In genomic region chr1:81398041-81398440, GRCh38 we compare ENCODE assay signal across 23 cellular contexts.
DNase-seq lines count a peak whose midpoint lies in the region; ATAC-seq, FAIRE-seq and TF ChIP-seq lines count a peak whose summit lies in the region.
"Had no signal": no experiment of that assay in that cellular context is flagged by ENCODE, and none has a peak within 500 bp of the region (broad histone marks: within the 10 kb centered on the region; RNA-seq: fewer than 3 reads in every experiment).

No MANE protein-coding gene starts in this region.

- H3K36me3 ChIP-seq in HepG2 (replicated peaks in 1 of 2; ENCODE audit: control insufficient read depth in 1 of 2, insufficient read depth in 2 of 2, low read length in 2 of 2) (no peaks in the 10 kb centered on the region), right lobe of liver (no peaks in the 10 kb centered on the region), PC-9 (ENCODE audit: low read depth) (no peaks in the 10 kb centered on the region)
- H3K36me3 ChIP-seq: BE2C had no signal

- FAIRE-seq in HepG2 (lab: Jason Lieb, UNC) (no peak), colon (lab: Jason Lieb, UNC) (peak; percentile 21), D721Med (lab: Jason Lieb, UNC) (no peak)
- FAIRE-seq: A204.1, G401.6, GM19239 had no signal

- H3K79me2 ChIP-seq in HepG2 (ENCODE audit: insufficient read depth, low read length) (no peaks in the 10 kb centered on the region), PC-9 (ENCODE audit: low read depth) (no peaks in the 10 kb centered on the region)

- CTCF ChIA-PET in HepG2 (lab: Yijun Ruan, JAX; ENCODE audit: low intra/inter-chr PET ratio, low total read pairs) (no interaction called here), PC-9 (lab: Charles Lee) (no interaction called here)

- H3K27me3 ChIP-seq in HepG2 (ENCODE audit: control insufficient read depth in 1 of 2, insufficient read depth in 2 of 2, low read length in 2 of 2) (no peaks in the 10 kb centered on the region; a peak in 1 of 5 replicates), right lobe of liver (no peaks in the 10 kb centered on the region), PC-9 (ENCODE audit: insufficient read depth, low read depth) (no peaks in the 10 kb centered on the region)
- H3K27me3 ChIP-seq: BE2C; BLaER1 treated with 17β-estradiol and CSF1 and Interleukin-3, amounts not matched to agents 10 nM and 100 nM had no signal

- intact Hi-C loops in HepG2 (cut with micrococcal nuclease; ENCODE audit: unreplicated experiment) (no loop called here), right lobe of liver (cut with DNase I) (no loop called here), PC-9 (cut with micrococcal nuclease; ENCODE audit: unreplicated experiment) (no loop called here)

- no peaks in the 10 kb centered on the region for H3F3A ChIP-seq in PC-9 (ENCODE audit: insufficient read depth, low read depth)

- H3K4me3 ChIP-seq in HepG2 (replicated peaks in 1 of 3; ENCODE audit: insufficient read depth in 1 of 3, low read depth in 2 of 3, low read length in 3 of 3) (no peak overlapping the region), right lobe of liver (no peak overlapping the region), PC-9 (no peak overlapping the region)
- H3K4me3 ChIP-seq: BLaER1 treated with 17β-estradiol and CSF1 and Interleukin-3, amounts not matched to agents 10 nM and 100 nM had no signal

- TF ChIP-seq EP300 in HepG2 (IDR thresholded peaks at IDR 0.05; ENCODE audit: low read depth in 2 of 2, low read length in 2 of 2): no peak
- no peak for TF ChIP-seq EP300 in HepG2 (CRISPR knock-in tag; IDR thresholded peaks at IDR 0.05; ENCODE audit: borderline replicate concordance)

- H3K9ac ChIP-seq in HepG2 (ENCODE audit: insufficient read depth, low read depth, low read length): no peak overlapping the region
- H3K9ac ChIP-seq: BLaER1 treated with 17β-estradiol and CSF1 and Interleukin-3, amounts not matched to agents 10 nM and 100 nM had no signal

- BruUV-seq in HepG2 (replicated peaks; lab: Mats Ljungman, UMichigan) (no TSS peak), PC-9 (replicated peaks; lab: Mats Ljungman, UMichigan) (no TSS peak)

- H2AFZ ChIP-seq in HepG2 (ENCODE audit: low read length) (no peak overlapping the region), PC-9 (no peak overlapping the region)

- H3K27ac ChIP-seq in HepG2 (ENCODE audit: extremely low read length, insufficient read depth, low read length): no peak overlapping the region
- no peak overlapping the region for H3K27ac ChIP-seq in right lobe of liver
- H3K27ac ChIP-seq in PC-9: no peak overlapping the region
- H3K27ac ChIP-seq: 22Rv1 had no signal

- in situ Hi-C loops in HepG2 (cut with HindIII; ENCODE audit: extremely low pct_ligation_motif_present, low pct_unique_long_range_greater_than_20kb): no loop called here

- no peaks in the 10 kb centered on the region for H4K20me1 ChIP-seq in HepG2 (ENCODE audit: insufficient read depth, low read length)
- no peaks in the 10 kb centered on the region for H4K20me1 ChIP-seq in PC-9 (ENCODE audit: insufficient read depth)
- H4K20me1 ChIP-seq: BLaER1 treated with 17β-estradiol and CSF1 and Interleukin-3, amounts not matched to agents 10 nM and 100 nM had no signal

- H3K9me3 ChIP-seq in HepG2 (ENCODE audit: low read length) (peaks cover 54% of the 10 kb centered on the region), right lobe of liver (no peaks in the 10 kb centered on the region), PC-9 (ENCODE audit: insufficient read depth, low read depth) (no peaks in the 10 kb centered on the region)
- H3K9me3 ChIP-seq: BE2C had no signal

- TF ChIP-seq POLR2A in HepG2 (IDR thresholded peaks at IDR 0.05; ENCODE audit: insufficient read depth in 1 of 2, low read depth in 2 of 2, low read length in 2 of 2) (no peak), right lobe of liver (IDR thresholded peaks at IDR 0.05) (no peak)

- ATAC-seq in HepG2 (no peak), right lobe of liver (no peak)
- ATAC-seq: HCT116 had no signal

- POLR2A ChIA-PET in HepG2 (lab: Yijun Ruan, JAX): no interaction called here
- POLR2A ChIA-PET in PC-9 (lab: Charles Lee; ENCODE audit: unreplicated experiment): no interaction called here

- no peaks in the 10 kb centered on the region for H3K9me2 ChIP-seq in PC-9 (ENCODE audit: insufficient read depth)

- H3K4me1 ChIP-seq in HepG2 (ENCODE audit: insufficient read depth, low read length): no peaks in the 10 kb centered on the region
- H3K4me1 ChIP-seq in right lobe of liver: no peaks in the 10 kb centered on the region
- no peaks in the 10 kb centered on the region for H3K4me1 ChIP-seq in PC-9 (replicated peaks; ENCODE audit: insufficient read depth)
- H3K4me1 ChIP-seq: BE2C had no signal

- DNase-seq in HepG2 (ENCODE audit: low spot score) (no peak), right lobe of liver (no peak), PC-9 (no peak), renal cortical epithelial cell (ENCODE audit: low read depth) (peak; percentile 5), D721Med (ENCODE audit: insufficient read length, low spot score) (no peak), GM19240 (ENCODE audit: insufficient read length, low spot score) (no peak)
- no peak for DNase-seq in stimulated activated CD8-positive, alpha-beta memory T cell treated with anti-CD3 and anti-CD28 coated beads, Interleukin-4, amount 100 ng/mL, for 48 hours
- DNase-seq: ACHN; AML-193; BE2C; Calu3; CD4-positive, alpha-beta T cell; CD8-positive, alpha-beta memory T cell; DMS153; DND-41; H9 had no signal

- no peak for TF ChIP-seq RAD21 in HepG2 (CRISPR knock-in tag; IDR thresholded peaks at IDR 0.05)

- no peak overlapping the region for H3K4me2 ChIP-seq in HepG2 (ENCODE audit: low read depth, low read length)
- peak overlapping the region; percentile 1; the same call in 1 of the 2 replicates for H3K4me2 ChIP-seq in PC-9
- H3K4me2 ChIP-seq: BLaER1 treated with 17β-estradiol and CSF1 and Interleukin-3, amounts not matched to agents 10 nM and 100 nM had no signal

- TF ChIP-seq CTCF in HepG2 (CRISPR knock-in tag; IDR thresholded peaks at IDR 0.05) (no peak), right lobe of liver (IDR thresholded peaks at IDR 0.05) (no peak), PC-9 (conservative IDR thresholded peaks at IDR 0.05) (no peak), D721Med (IDR thresholded peaks at IDR 0.05; ENCODE audit: insufficient read depth, missing control alignments) (no peak)

TF ChIP-seq in HepG2, 621 proteins besides CTCF, POLR2A, EP300 and RAD21 (continues in another document):
- no peak for TF ChIP-seq SP1 (IDR thresholded peaks at IDR 0.05)
- no peak for TF ChIP-seq SP1 (CRISPR knock-in tag; IDR thresholded peaks at IDR 0.05)
- no peak for TF ChIP-seq BHLHE40 (IDR thresholded peaks at IDR 0.05; ENCODE audit: low read length)
- no peak for TF ChIP-seq RBM39 (IDR thresholded peaks at IDR 0.05; ENCODE audit: low read depth, low read length, poor library complexity, severe bottlenecking)
- no peak for TF ChIP-seq RXRA (CRISPR knock-in tag; IDR thresholded peaks at IDR 0.05)
- no peak for TF ChIP-seq ZNF792 (CRISPR knock-in tag; IDR thresholded peaks at IDR 0.05)
- TF ChIP-seq MAFF (IDR thresholded peaks at IDR 0.05; ENCODE audit: low read depth, low read length): peak; percentile 63; the same call in 1 of the 2 replicates
- no peak for TF ChIP-seq GABPA (IDR thresholded peaks at IDR 0.05; ENCODE audit: low read depth, low read length)
- no peak for TF ChIP-seq GABPA (CRISPR knock-in tag; IDR thresholded peaks at IDR 0.05; ENCODE audit: low read depth)
- no peak for TF ChIP-seq KMT2A (CRISPR knock-in tag; IDR thresholded peaks at IDR 0.05)
- no peak for TF ChIP-seq HNRNPH1 (optimal IDR thresholded peaks at IDR 0.05; ENCODE audit: low read depth, low read length)
- peak; percentile 59 to 81 for TF ChIP-seq MAFK (conservative IDR thresholded peaks at IDR 0.05 in 1 of 2, IDR thresholded peaks at IDR 0.05 in 1 of 2; ENCODE audit: low read length in 2 of 2)
- TF ChIP-seq ZBTB1 (CRISPR knock-in tag; IDR thresholded peaks at IDR 0.05; ENCODE audit: borderline replicate concordance): no peak
- TF ChIP-seq ZNF383 (CRISPR knock-in tag; IDR thresholded peaks at IDR 0.05; ENCODE audit: borderline replicate concordance): no peak
- TF ChIP-seq, protein P1, sequence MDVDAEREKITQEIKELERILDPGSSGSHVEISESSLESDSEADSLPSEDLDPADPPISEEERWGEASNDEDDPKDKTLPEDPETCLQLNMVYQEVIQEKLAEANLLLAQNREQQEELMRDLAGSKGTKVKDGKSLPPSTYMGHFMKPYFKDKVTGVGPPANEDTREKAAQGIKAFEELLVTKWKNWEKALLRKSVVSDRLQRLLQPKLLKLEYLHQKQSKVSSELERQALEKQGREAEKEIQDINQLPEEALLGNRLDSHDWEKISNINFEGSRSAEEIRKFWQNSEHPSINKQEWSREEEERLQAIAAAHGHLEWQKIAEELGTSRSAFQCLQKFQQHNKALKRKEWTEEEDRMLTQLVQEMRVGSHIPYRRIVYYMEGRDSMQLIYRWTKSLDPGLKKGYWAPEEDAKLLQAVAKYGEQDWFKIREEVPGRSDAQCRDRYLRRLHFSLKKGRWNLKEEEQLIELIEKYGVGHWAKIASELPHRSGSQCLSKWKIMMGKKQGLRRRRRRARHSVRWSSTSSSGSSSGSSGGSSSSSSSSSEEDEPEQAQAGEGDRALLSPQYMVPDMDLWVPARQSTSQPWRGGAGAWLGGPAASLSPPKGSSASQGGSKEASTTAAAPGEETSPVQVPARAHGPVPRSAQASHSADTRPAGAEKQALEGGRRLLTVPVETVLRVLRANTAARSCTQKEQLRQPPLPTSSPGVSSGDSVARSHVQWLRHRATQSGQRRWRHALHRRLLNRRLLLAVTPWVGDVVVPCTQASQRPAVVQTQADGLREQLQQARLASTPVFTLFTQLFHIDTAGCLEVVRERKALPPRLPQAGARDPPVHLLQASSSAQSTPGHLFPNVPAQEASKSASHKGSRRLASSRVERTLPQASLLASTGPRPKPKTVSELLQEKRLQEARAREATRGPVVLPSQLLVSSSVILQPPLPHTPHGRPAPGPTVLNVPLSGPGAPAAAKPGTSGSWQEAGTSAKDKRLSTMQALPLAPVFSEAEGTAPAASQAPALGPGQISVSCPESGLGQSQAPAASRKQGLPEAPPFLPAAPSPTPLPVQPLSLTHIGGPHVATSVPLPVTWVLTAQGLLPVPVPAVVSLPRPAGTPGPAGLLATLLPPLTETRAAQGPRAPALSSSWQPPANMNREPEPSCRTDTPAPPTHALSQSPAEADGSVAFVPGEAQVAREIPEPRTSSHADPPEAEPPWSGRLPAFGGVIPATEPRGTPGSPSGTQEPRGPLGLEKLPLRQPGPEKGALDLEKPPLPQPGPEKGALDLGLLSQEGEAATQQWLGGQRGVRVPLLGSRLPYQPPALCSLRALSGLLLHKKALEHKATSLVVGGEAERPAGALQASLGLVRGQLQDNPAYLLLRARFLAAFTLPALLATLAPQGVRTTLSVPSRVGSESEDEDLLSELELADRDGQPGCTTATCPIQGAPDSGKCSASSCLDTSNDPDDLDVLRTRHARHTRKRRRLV (CRISPR knock-in tag; IDR thresholded peaks at IDR 0.05): no peak
